In genomic region chr21:43289966-43290365, GRCh38 we compare ENCODE assay signal across 19 cellular contexts.
A peak's percentile ranks its signal among the peaks of the same experiment; 100 is the strongest.
DNase-seq lines count a peak whose midpoint lies in the region; ATAC-seq and TF ChIP-seq lines count a peak whose summit lies in the region.
"Had no signal": no experiment of that assay in that cellular context is flagged by ENCODE, and none has a peak within 500 bp of the region (broad histone marks: within the 10 kb centered on the region; RNA-seq: fewer than 3 reads in every experiment).

No MANE protein-coding gene starts in this region.

- TF ChIP-seq POLR2A in body of pancreas (IDR thresholded peaks at IDR 0.05) = no peak

- H3K4me3 ChIP-seq in OCI-LY7 (ENCODE audit: low read depth, low read length, poor library complexity, severe bottlenecking) (peak overlapping the region; percentile 2), psoas muscle (no peak overlapping the region), body of pancreas (no peak overlapping the region)
- H3K4me3 ChIP-seq: Peyer's patch, SK-N-MC had no signal

- peaks cover 42% of the 10 kb centered on the region for H3K4me1 ChIP-seq in OCI-LY7 (ENCODE audit: insufficient read depth, low read length, poor library complexity, severe bottlenecking)
- H3K4me1 ChIP-seq in psoas muscle = no peaks in the 10 kb centered on the region
- peaks cover 15% of the 10 kb centered on the region for H3K4me1 ChIP-seq in body of pancreas

- no peaks in the 10 kb centered on the region for H3K9me3 ChIP-seq in OCI-LY7 (ENCODE audit: low read length)
- H3K9me3 ChIP-seq in psoas muscle = no peaks in the 10 kb centered on the region
- no peaks in the 10 kb centered on the region for H3K9me3 ChIP-seq in body of pancreas
- H3K9me3 ChIP-seq: Caco-2, Peyer's patch had no signal

- peaks cover 4% of the 10 kb centered on the region for H3K4me1 Mint-ChIP-seq in activated naive CD4-positive, alpha-beta T cell treated with anti-CD3 and anti-CD28 coated beads for 36 hours (ENCODE audit: low read depth)

- H3K79me2 ChIP-seq in OCI-LY7 (ENCODE audit: insufficient read depth, low read depth, low read length) = no peaks in the 10 kb centered on the region

- no peak overlapping the region for H3K4me3 Mint-ChIP-seq in activated naive CD4-positive, alpha-beta T cell treated with anti-CD3 and anti-CD28 coated beads for 36 hours
- H3K4me3 Mint-ChIP-seq: CD4-positive, alpha-beta T cell; H9 had no signal

- no peaks in the 10 kb centered on the region for H4K20me1 ChIP-seq in OCI-LY7 (ENCODE audit: insufficient read depth, low read length)

- no peaks in the 10 kb centered on the region for H3K9me2 ChIP-seq in OCI-LY7 (ENCODE audit: insufficient read depth, low read length)

- CTCF ChIA-PET in OCI-LY7 (lab: Charles Lee; ENCODE audit: unreplicated experiment) = interaction anchor here (0.6 kb wide), 1 partner anchor 64 kb away, joined by 3 read pairs; no protein-coding TSS in a partner anchor
- CTCF ChIA-PET in activated naive CD4-positive, alpha-beta T cell treated with anti-CD3 and anti-CD28 coated beads for 36 hours (lab: Charles Lee) = no interaction called here

- no peak for TF ChIP-seq CTCF in OCI-LY7 (conservative IDR thresholded peaks at IDR 0.05; ENCODE audit: low read length)
- no peak for TF ChIP-seq CTCF in psoas muscle (IDR thresholded peaks at IDR 0.05)
- TF ChIP-seq CTCF in body of pancreas (IDR thresholded peaks at IDR 0.05) = no peak

- WGBS in psoas muscle, 3 donors = 63 to 85% (median 73%) methylated on average over 6 of the region's 6 CpGs
- 86 to 94% methylated on average over 3 to 6 of the region's 6 CpGs for WGBS in body of pancreas, 2 donors

- H3K36me3 ChIP-seq in OCI-LY7 (ENCODE audit: insufficient read depth, low read length) (no peaks in the 10 kb centered on the region), psoas muscle (ENCODE audit: insufficient read depth in 1 of 2, low read depth in 1 of 2) (no peaks in the 10 kb centered on the region), body of pancreas (replicated peaks in 1 of 2; ENCODE audit: insufficient read depth in 1 of 2, low read depth in 2 of 2) (no peaks in the 10 kb centered on the region)
- H3K36me3 ChIP-seq: Peyer's patch had no signal

- peaks cover 0 to 19% (median 4%) of the 10 kb centered on the region in 3 donors for H3K27me3 ChIP-seq in psoas muscle (ENCODE audit: insufficient read depth in 3 of 3, low read length in 2 of 3)
- no peaks in the 10 kb centered on the region for H3K27me3 ChIP-seq in body of pancreas
- H3K27me3 ChIP-seq: Peyer's patch had no signal

- no peaks in the 10 kb centered on the region for H3K36me3 Mint-ChIP-seq in activated naive CD4-positive, alpha-beta T cell treated with anti-CD3 and anti-CD28 coated beads for 36 hours (ENCODE audit: low read depth)
- H3K36me3 Mint-ChIP-seq: IgD-negative memory B cell had no signal

- BruUV-seq in OCI-LY7 (replicated peaks; lab: Mats Ljungman, UMichigan) = no TSS peak

- peaks cover 4% of the 10 kb centered on the region for H3K9me3 Mint-ChIP-seq in activated naive CD4-positive, alpha-beta T cell treated with anti-CD3 and anti-CD28 coated beads for 36 hours
- H3K9me3 Mint-ChIP-seq: CD4-positive, alpha-beta T cell; H9; IgD-negative memory B cell had no signal

- ATAC-seq in left cardiac atrium (no peak), psoas muscle (no peak), body of pancreas (no peak), GM21529 (IDR thresholded peaks at IDR 0.05; ENCODE audit: unreplicated experiment) (no peak)

- intact Hi-C loops in OCI-LY7 (cut with micrococcal nuclease; ENCODE audit: unreplicated experiment) = loop anchor here (1.0 to 5.0 kb wide), 2 partner anchors 22 to 62 kb away; no protein-coding TSS in a partner anchor
- intact Hi-C loops in left cardiac atrium (cut with DNase I) = no loop called here
- intact Hi-C loops in psoas muscle (cut with DNase I) = no loop called here
- intact Hi-C loops in body of pancreas (cut with DNase I) = no loop called here
- intact Hi-C loops in activated naive CD4-positive, alpha-beta T cell treated with anti-CD3 and anti-CD28 coated beads for 36 hours (cut with micrococcal nuclease) = no loop called here

- no peak overlapping the region for H3K27ac Mint-ChIP-seq in activated naive CD4-positive, alpha-beta T cell treated with anti-CD3 and anti-CD28 coated beads for 36 hours
- H3K27ac Mint-ChIP-seq: CD4-positive, alpha-beta T cell; H9 had no signal

- POLR2A ChIA-PET in OCI-LY7 (lab: Charles Lee) = interaction anchor here (1.1 kb wide), 1 partner anchor 64 kb away, joined by 3 read pairs; no protein-coding TSS in a partner anchor

- no peaks in the 10 kb centered on the region for H3K27me3 Mint-ChIP-seq in activated naive CD4-positive, alpha-beta T cell treated with anti-CD3 and anti-CD28 coated beads for 36 hours (ENCODE audit: low read depth)
- H3K27me3 Mint-ChIP-seq: CD4-positive, alpha-beta T cell had no signal

- H2AFZ ChIP-seq in OCI-LY7 (ENCODE audit: low read length) = no peak overlapping the region

- DNase-seq in NCI-H1092 treated with DMSO at 0.1 percent for 48 hours (lab: John Stamatoyannopoulos, UW) = peak; percentile 79
- DNase-seq in NCI-H1092 (lab: John Stamatoyannopoulos, UW) = no peak
- no peak for DNase-seq in OCI-LY7 (ENCODE audit: low spot score)
- DNase-seq in left cardiac atrium = peak; percentile 14
- DNase-seq in psoas muscle = peak; percentile 9 to 41
- no peak for DNase-seq in body of pancreas
- no peak for DNase-seq in activated naive CD4-positive, alpha-beta T cell treated with anti-CD3 and anti-CD28 coated beads for 36 hours
- DNase-seq: AML-193; Caco-2; CD4-positive, alpha-beta T cell; GDM1; H9; NCI-H1694 treated with DMSO at 0.1 percent for 48 hours; NCI-H510A had no signal

- peak overlapping the region; percentile 58 for H3K4me2 ChIP-seq in OCI-LY7 (ENCODE audit: low read length)

- peak overlapping the region; percentile 2 for H3K27ac ChIP-seq in OCI-LY7 (ENCODE audit: low read depth, low read length, poor library complexity, severe bottlenecking)
- no peak overlapping the region for H3K27ac ChIP-seq in psoas muscle
- no peak overlapping the region for H3K27ac ChIP-seq in body of pancreas
- H3K27ac ChIP-seq: 22Rv1, Peyer's patch, SK-N-MC had no signal

Comparison
In these comparisons a context has a peak if more than half of its experiments do, and no peak if none do; other contexts are left out.
1. DNase-seq: peak in NCI-H1092 treated with DMSO at 0.1 percent for 48 hours (single experiment), left cardiac atrium (single experiment) and psoas muscle (2 of 2); none in NCI-H1092 (single experiment), OCI-LY7 (single experiment), body of pancreas (0 of 4) and activated naive CD4-positive, alpha-beta T cell treated with anti-CD3 and anti-CD28 coated beads for 36 hours (single experiment).